Comparison of ENCODE assay signal across 10 cellular contexts in genomic region chr16:68901910-68902309, GRCh38. TPM values are rescaled to one million over a fixed set of nuclear protein-coding genes. Genes with fewer than 3 reads are reported as not detected.
A peak's percentile ranks its signal among the peaks of the same experiment; 100 is the strongest.
DNase-seq lines count a peak whose midpoint lies in the region; ATAC-seq and TF ChIP-seq lines count a peak whose summit lies in the region.
"Had no signal": no experiment of that assay in that cellular context is flagged by ENCODE, and none has a peak within 500 bp of the region (broad histone marks: within the 10 kb centered on the region; RNA-seq: fewer than 3 reads in every experiment).

No MANE protein-coding gene starts in this region.

- H3K27me3 Mint-ChIP-seq in chondrocyte (ENCODE audit: low read depth), result no peaks in the 10 kb centered on the region
- H3K27me3 Mint-ChIP-seq in activated CD4-positive, alpha-beta T cell treated with anti-CD3 and anti-CD28 coated beads for 36 hours, result no peaks in the 10 kb centered on the region
- H3K27me3 Mint-ChIP-seq in endodermal cell (ENCODE audit: insufficient read depth), result no peaks in the 10 kb centered on the region

- H3K27ac ChIP-seq in HUES64 (ENCODE audit: low read depth, low read length), result peak overlapping the region; percentile 39; the same call in 1 of the 2 replicates
- no peak overlapping the region for H3K27ac ChIP-seq in lower lobe of right lung
- no peak overlapping the region for H3K27ac ChIP-seq in endodermal cell (ENCODE audit: low read depth, low read length)
- H3K27ac ChIP-seq: WERI-Rb-1 had no signal

- intact Hi-C loops in lower lobe of right lung (cut with DNase I), result no loop called here
- intact Hi-C loops in activated CD4-positive, alpha-beta T cell treated with anti-CD3 and anti-CD28 coated beads for 36 hours (cut with DNase I, micrococcal nuclease), result loop anchor here in 1 of 2 experiments (5.0 kb wide), 2 partner anchors 205 to 220 kb away; partner anchors contain the start of gene HAS3

- ATAC-seq in lower lobe of right lung, result peak; percentile 42 to 80
- ATAC-seq in activated CD4-positive, alpha-beta T cell treated with anti-CD3 and anti-CD28 coated beads for 36 hours, result no peak
- ATAC-seq: activated T-cell treated with anti-CD3 and anti-CD28 coated beads, Interleukin-2, amount 50 U/mL, for 72 hours had no signal

- H3K9ac ChIP-seq in HUES64 (ENCODE audit: low read depth, low read length), result no peak overlapping the region
- H3K9ac ChIP-seq in endodermal cell (ENCODE audit: extremely low read depth, low read length, poor library complexity, severe bottlenecking), result no peak overlapping the region

- H3K4me1 ChIP-seq in HUES64 (ENCODE audit: insufficient read depth, low read length), result peaks cover 13% of the 10 kb centered on the region
- H3K4me1 ChIP-seq in lower lobe of right lung, result peaks cover 4% of the 10 kb centered on the region
- no peaks in the 10 kb centered on the region for H3K4me1 ChIP-seq in endodermal cell (ENCODE audit: control insufficient read depth, insufficient read depth, low read length)

- H3K9me3 ChIP-seq in HUES64 (ENCODE audit: insufficient read depth, low read depth, low read length) (no peaks in the 10 kb centered on the region), lower lobe of right lung (no peaks in the 10 kb centered on the region), endodermal cell (ENCODE audit: control insufficient read depth, low read length) (no peaks in the 10 kb centered on the region)

- CTCF ChIA-PET in activated CD4-positive, alpha-beta T cell treated with anti-CD3 and anti-CD28 coated beads for 36 hours (lab: Charles Lee), result interaction anchor here (0.6 to 1.6 kb wide), 3 partner anchors 18 to 301 kb away, joined by 4 to 7 read pairs (median 4); no protein-coding TSS in a partner anchor

- TF ChIP-seq CTCF in chondrocyte (IDR thresholded peaks at IDR 0.05) (no peak), lower lobe of right lung (IDR thresholded peaks at IDR 0.05) (no peak), endodermal cell (conservative IDR thresholded peaks at IDR 0.05) (no peak)

- peak overlapping the region; percentile 78 for H3K27ac Mint-ChIP-seq in chondrocyte (ENCODE audit: unreplicated experiment)
- no peak overlapping the region for H3K27ac Mint-ChIP-seq in activated CD4-positive, alpha-beta T cell treated with anti-CD3 and anti-CD28 coated beads for 36 hours
- no peak overlapping the region for H3K27ac Mint-ChIP-seq in endodermal cell
- H3K27ac Mint-ChIP-seq: activated T-cell treated with anti-CD3 and anti-CD28 coated beads, Interleukin-2, amount 50 U/mL, for 72 hours had no signal

- H3K36me3 Mint-ChIP-seq in chondrocyte (ENCODE audit: low read depth), result peaks cover 1% of the 10 kb centered on the region
- peaks cover 24% of the 10 kb centered on the region for H3K36me3 Mint-ChIP-seq in activated CD4-positive, alpha-beta T cell treated with anti-CD3 and anti-CD28 coated beads for 36 hours (ENCODE audit: low read depth)
- H3K36me3 Mint-ChIP-seq in endodermal cell (ENCODE audit: low read depth), result peaks cover 5% of the 10 kb centered on the region

- H3K36me3 ChIP-seq in HUES64 (ENCODE audit: insufficient read depth, low read length) (peaks cover 3% of the 10 kb centered on the region; the same call in 1 of the 2 replicates), lower lobe of right lung (peaks cover 11% of the 10 kb centered on the region), endodermal cell (ENCODE audit: control insufficient read depth, insufficient read depth, low read length) (no peaks in the 10 kb centered on the region)
- H3K36me3 ChIP-seq: WERI-Rb-1 had no signal

- no peaks in the 10 kb centered on the region for H3K27me3 ChIP-seq in HUES64 (ENCODE audit: insufficient read depth, low read length)
- no peaks in the 10 kb centered on the region for H3K27me3 ChIP-seq in lower lobe of right lung (ENCODE audit: low read depth)
- no peaks in the 10 kb centered on the region for H3K27me3 ChIP-seq in endodermal cell (ENCODE audit: control insufficient read depth, insufficient read depth, low read length, poor library complexity, severe bottlenecking)

- DNase-seq in AG20443 (ENCODE audit: low spot score) (peak; percentile 83), chondrocyte (ENCODE audit: low spot score) (no peak), lower lobe of right lung (no peak), endodermal cell (no peak), OCI-M1 (lab: John Stamatoyannopoulos, UW) (no peak)
- DNase-seq in activated CD4-positive, alpha-beta T cell treated with anti-CD3 and anti-CD28 coated beads for 36 hours, result no peak
- no peak for DNase-seq in activated naive CD4-positive, alpha-beta T cell treated with Interleukin-2 at 50 U/mL for 16 hours

- POLR2A ChIA-PET in activated CD4-positive, alpha-beta T cell treated with anti-CD3 and anti-CD28 coated beads for 36 hours (lab: Charles Lee), result interaction anchor here (0.7 kb wide), 1 partner anchor 27 kb away, joined by 3 read pairs; no protein-coding TSS in a partner anchor

- H3K4me3 ChIP-seq in HUES64 (ENCODE audit: low read length) (no peak overlapping the region), lower lobe of right lung (no peak overlapping the region), endodermal cell (ENCODE audit: low read length) (no peak overlapping the region)

- WGBS in HUES64, result 21% methylated on average over 2 of the region's 2 CpGs
- 40 to 55% methylated on average over 1 to 2 of the region's 2 CpGs for WGBS in endodermal cell (ENCODE audit: insufficient coverage in 1 of 2, insufficient read length in 1 of 2), 2 experiments

- H3K4me1 Mint-ChIP-seq in chondrocyte (ENCODE audit: low read depth) (peaks cover 13% of the 10 kb centered on the region), endodermal cell (peaks cover 22% of the 10 kb centered on the region)
- no peaks in the 10 kb centered on the region for H3K4me1 Mint-ChIP-seq in activated CD4-positive, alpha-beta T cell treated with anti-CD3 and anti-CD28 coated beads for 36 hours

- H3K4me3 Mint-ChIP-seq in chondrocyte (ENCODE audit: unreplicated experiment) (no peak overlapping the region), endodermal cell (no peak overlapping the region)
- H3K4me3 Mint-ChIP-seq in activated CD4-positive, alpha-beta T cell treated with anti-CD3 and anti-CD28 coated beads for 36 hours, result no peak overlapping the region
- H3K4me3 Mint-ChIP-seq: activated T-cell treated with anti-CD3 and anti-CD28 coated beads, Interleukin-2, amount 50 U/mL, for 72 hours had no signal

- H3K9me3 Mint-ChIP-seq in chondrocyte (ENCODE audit: low read depth), result no peaks in the 10 kb centered on the region
- H3K9me3 Mint-ChIP-seq in activated CD4-positive, alpha-beta T cell treated with anti-CD3 and anti-CD28 coated beads for 36 hours (ENCODE audit: low read depth), result no peaks in the 10 kb centered on the region
- H3K9me3 Mint-ChIP-seq in endodermal cell, result no peaks in the 10 kb centered on the region
- H3K9me3 Mint-ChIP-seq: activated T-cell treated with anti-CD3 and anti-CD28 coated beads, Interleukin-2, amount 50 U/mL, for 72 hours had no signal

RNA-seq across cellular contexts. Expression of gene TANGO6, which starts 58.6 kb away (rescaled TPM):
- polyA plus RNA-seq in HUES64 (2013, experiment 1 of 2), result 10.6 TPM
- polyA plus RNA-seq in HUES64 (2013, experiment 2 of 2), result 9.3 TPM
- total RNA-seq in chondrocyte, result 11.1 to 17.4 TPM (median 13.1 TPM) in 3 replicates
- total RNA-seq in lower lobe of right lung, result 20.4 TPM
- 10 to 100 TPM; 29.7 to 31.2 TPM for total RNA-seq in activated CD4-positive, alpha-beta T cell treated with anti-CD3 and anti-CD28 coated beads for 36 hours
- 10 to 100 TPM in 1 of 2 donors, 1 to 10 TPM in 1; 9.6 to 15.3 TPM for total RNA-seq in endodermal cell
- polyA plus RNA-seq in endodermal cell (2013, experiment 1 of 2), result 6.4 TPM
- polyA plus RNA-seq in endodermal cell (2013, experiment 2 of 2), result 6.0 TPM
